9 cellular contexts compared by ENCODE assay signal in genomic region chr2:191049728-191050639, GRCh38. TPM values are rescaled to one million over a fixed set of nuclear protein-coding genes. Genes with fewer than 3 reads are reported as not detected.
DNase-seq lines count a peak whose midpoint lies in the region; ATAC-seq and TF ChIP-seq lines count a peak whose summit lies in the region.
"Had no signal": no experiment of that assay in that cellular context is flagged by ENCODE, and none has a peak within 500 bp of the region (broad histone marks: within the 10 kb centered on the region; RNA-seq: fewer than 3 reads in every experiment).

No MANE protein-coding gene starts in this region.

- H3K36me3 ChIP-seq in SK-N-SH (replicated peaks in 1 of 2; ENCODE audit: control insufficient read depth in 1 of 2, insufficient read depth in 2 of 2, low read length in 1 of 2) = no peaks in the 10 kb centered on the region
- no peaks in the 10 kb centered on the region for H3K36me3 ChIP-seq in body of pancreas (replicated peaks in 1 of 2; ENCODE audit: insufficient read depth in 1 of 2, low read depth in 2 of 2)
- H3K36me3 ChIP-seq in psoas muscle (ENCODE audit: insufficient read depth in 1 of 2, low read depth in 1 of 2) = no peaks in the 10 kb centered on the region

- no peak overlapping the region for H3K4me2 ChIP-seq in SK-N-SH

- H3K4me3 ChIP-seq in SK-N-SH (ENCODE audit: low read depth in 2 of 2, low read length in 1 of 2) (no peak overlapping the region), body of pancreas (no peak overlapping the region), psoas muscle (no peak overlapping the region)

- H4K20me1 ChIP-seq in SK-N-SH (ENCODE audit: insufficient read depth) = no peaks in the 10 kb centered on the region

- POLR2A ChIA-PET in SK-N-SH (lab: Yijun Ruan, JAX) = no interaction called here

- H3K9me2 ChIP-seq in SK-N-SH = no peaks in the 10 kb centered on the region

- no peaks in the 10 kb centered on the region for H3F3A ChIP-seq in SK-N-SH (replicated peaks; ENCODE audit: insufficient read depth)

- H3K27me3 ChIP-seq in SK-N-SH (ENCODE audit: insufficient read depth) = no peaks in the 10 kb centered on the region
- no peaks in the 10 kb centered on the region for H3K27me3 ChIP-seq in body of pancreas
- H3K27me3 ChIP-seq in psoas muscle (ENCODE audit: insufficient read depth in 3 of 3, low read length in 2 of 3) = peaks cover 0 to 1% (median 0%) of the 10 kb centered on the region in 3 donors
- peaks cover 13% of the 10 kb centered on the region for H3K27me3 ChIP-seq in foreskin keratinocyte

- intact Hi-C loops in body of pancreas (cut with DNase I) = loop anchor here (5.0 kb wide), 1 partner anchor 102 kb away; the partner anchor contains the start of gene STAT4
- intact Hi-C loops in psoas muscle (cut with DNase I) = loop anchor here in 1 of 2 donors (5.0 to 10.0 kb wide), 2 partner anchors 107 to 475 kb away; no protein-coding TSS in a partner anchor

- CTCF ChIA-PET in SK-N-SH (lab: Yijun Ruan, JAX) = interaction anchor here (0.5 to 7.1 kb wide), 14 partner anchors 8 to 505 kb away, joined by 3 to 106 read pairs (median 3); no protein-coding TSS in a partner anchor

- DNase-seq in SK-N-SH (no peak), body of pancreas (no peak), psoas muscle (no peak), foreskin keratinocyte (no peak), cortex of kidney (lab: John Stamatoyannopoulos, UW) (no peak)
- no peak for DNase-seq in stimulated activated CD8-positive, alpha-beta memory T cell treated with anti-CD3 and anti-CD28 coated beads, Interleukin-4, amount 100 ng/mL, for 48 hours

- WGBS in SK-N-SH (ENCODE audit: low lambda C conversion rate) = 73% methylated on average over 4 of the region's 4 CpGs
- 13 to 18% methylated on average over 4 of the region's 4 CpGs for WGBS in body of pancreas, 2 donors
- 36 to 54% (median 42%) methylated on average over 4 of the region's 4 CpGs for WGBS in psoas muscle, 3 donors

- ATAC-seq in SK-N-SH treated with all-trans-retinoic acid at 6 μM for 48 hours (peak; percentile 53), HG03342 (IDR thresholded peaks at IDR 0.05; ENCODE audit: unreplicated experiment) (peak; percentile 85), body of pancreas (peak; percentile 49), psoas muscle (peak in 3 of 4 donors; percentile 54 to 77 (median 61)), foreskin keratinocyte (no peak)

- TF ChIP-seq POLR2A in body of pancreas (IDR thresholded peaks at IDR 0.05) = no peak

- H3K27ac ChIP-seq in SK-N-SH (ENCODE audit: low read depth in 2 of 2, low read length in 1 of 2) (peak overlapping the region in 1 of 2 experiments; percentile 55; a peak in 2 of 4 replicates), body of pancreas (peak overlapping the region in 2 of 4 donors; percentile 5 to 14), psoas muscle (no peak overlapping the region), foreskin keratinocyte (no peak overlapping the region)
- H3K27ac ChIP-seq: C4-2B had no signal

- no peaks in the 10 kb centered on the region for H3K79me2 ChIP-seq in SK-N-SH (ENCODE audit: insufficient read depth)

- H3K9me3 ChIP-seq in SK-N-SH = no peaks in the 10 kb centered on the region
- H3K9me3 ChIP-seq in body of pancreas = no peaks in the 10 kb centered on the region
- no peaks in the 10 kb centered on the region for H3K9me3 ChIP-seq in psoas muscle

- H2AFZ ChIP-seq in SK-N-SH (ENCODE audit: low read depth) = no peak overlapping the region

- no peak for TF ChIP-seq EP300 in SK-N-SH (IDR thresholded peaks at IDR 0.05; ENCODE audit: borderline replicate concordance in 1 of 2, low read depth in 1 of 2, low read length in 1 of 2)

- no peaks in the 10 kb centered on the region for H3K4me1 ChIP-seq in SK-N-SH (ENCODE audit: control insufficient read depth in 1 of 2, insufficient read depth in 2 of 2, low read depth in 1 of 2, low read length in 1 of 2)
- H3K4me1 ChIP-seq in body of pancreas = peaks cover 7% of the 10 kb centered on the region
- no peaks in the 10 kb centered on the region for H3K4me1 ChIP-seq in psoas muscle
- H3K4me1 ChIP-seq in foreskin keratinocyte = no peaks in the 10 kb centered on the region

- H3K9ac ChIP-seq in SK-N-SH = no peak overlapping the region

- no peak for TF ChIP-seq CTCF in SK-N-SH (IDR thresholded peaks at IDR 0.05)
- no peak for TF ChIP-seq CTCF in body of pancreas (IDR thresholded peaks at IDR 0.05)
- TF ChIP-seq CTCF in psoas muscle (IDR thresholded peaks at IDR 0.05) = no peak
- TF ChIP-seq CTCF in foreskin keratinocyte (conservative IDR thresholded peaks at IDR 0.05) = no peak

- no peak for TF ChIP-seq RAD21 in SK-N-SH (IDR thresholded peaks at IDR 0.05; ENCODE audit: low read length)

TF ChIP-seq in SK-N-SH treated with all-trans-retinoic acid at 6 μM for 48 hours, 23 proteins besides CTCF, POLR2A, EP300 and RAD21:
- TF ChIP-seq ZNF565 (CRISPR knock-in tag; conservative IDR thresholded peaks at IDR 0.05; ENCODE audit: low read depth) (no peak), ISL1 (CRISPR knock-in tag; IDR thresholded peaks at IDR 0.05) (peak; percentile 73)
TF ChIP-seq in SK-N-SH treated with all-trans-retinoic acid at 6 μM for 48 hours: peak in this region for 1.

TF ChIP-seq in SK-N-SH, 30 proteins besides CTCF, POLR2A, EP300 and RAD21:
- TF ChIP-seq TAF1 (IDR thresholded peaks at IDR 0.05; ENCODE audit: borderline replicate concordance, low read depth, low read length) (no peak), ZBTB33 (IDR thresholded peaks at IDR 0.05; ENCODE audit: borderline replicate concordance, low read depth) (no peak), MAX (IDR thresholded peaks at IDR 0.05; ENCODE audit: low read depth) (no peak), RXRA (IDR thresholded peaks at IDR 0.05; ENCODE audit: borderline replicate concordance, low read depth) (no peak), TCF12 (IDR thresholded peaks at IDR 0.05) (no peak), POLR2AphosphoS5 (IDR thresholded peaks at IDR 0.05; ENCODE audit: low read depth, low read length) (no peak), FOSL2 (IDR thresholded peaks at IDR 0.05; ENCODE audit: borderline replicate concordance, low read depth) (no peak)
TF ChIP-seq in SK-N-SH: peak in this region for 0.

RNA-seq across cellular contexts. Expression of gene STAT1, which starts 36.0 kb away (rescaled TPM):
- polyA plus RNA-seq in SK-N-SH (2012; rRNA removed) (22.1 and 26.9 TPM in 2 replicates), psoas muscle (10 to 100 TPM; 14.2 to 36.9 (median 19.0) TPM), foreskin keratinocyte (57.7 and 61.1 TPM in 2 replicates)
- 25.8 and 27.2 TPM in 2 replicates for polyA plus RNA-seq in SK-N-SH (2012; cell fraction: cytosol; rRNA removed)
- 25.9 and 30.7 TPM in 2 replicates for polyA plus RNA-seq in SK-N-SH (2012; cell fraction: nucleus; rRNA removed)
- total RNA-seq in body of pancreas (10 to 100 TPM; 30.1 to 56.4 TPM), psoas muscle (10 to 100 TPM; 26.1 to 49.0 (median 39.7) TPM), foreskin keratinocyte (143 and 168 TPM in 2 replicates)
